14 cellular contexts compared by ENCODE assay signal in the genomic region with DNA sequence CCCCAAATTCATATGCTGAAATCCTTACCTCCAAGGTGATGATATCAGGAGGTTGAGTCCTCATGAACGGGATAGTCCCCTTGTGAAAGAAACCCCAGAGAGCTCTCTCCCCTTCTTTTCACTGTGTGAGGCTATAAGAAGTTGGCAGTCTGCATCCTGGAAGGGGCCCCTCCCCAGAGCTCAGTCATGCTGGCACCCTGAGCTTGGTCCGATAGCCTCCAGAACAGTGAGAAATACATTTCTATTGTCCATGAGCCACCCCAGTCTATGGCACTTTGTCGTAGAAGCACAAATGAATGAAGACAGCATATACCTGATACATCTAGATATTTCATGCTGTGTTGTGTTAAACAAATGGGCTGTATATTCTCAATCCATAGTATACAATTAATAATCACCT.
DNase-seq lines count a peak whose midpoint lies in the region; FAIRE-seq and TF ChIP-seq lines count a peak whose summit lies in the region.
"Had no signal": no experiment of that assay in that cellular context is flagged by ENCODE, and none has a peak within 500 bp of the region (broad histone marks: within the 10 kb centered on the region; RNA-seq: fewer than 3 reads in every experiment).

No MANE protein-coding gene starts in this region.

- TF ChIP-seq CTCF in CD14-positive monocyte (IDR thresholded peaks at IDR 0.05) (no peak), OCI-LY7 (conservative IDR thresholded peaks at IDR 0.05; ENCODE audit: low read length) (no peak), BE2C (IDR thresholded peaks at IDR 0.05; ENCODE audit: low read depth, low read length) (no peak)

- H3K36me3 Mint-ChIP-seq in CD14-positive monocyte = peaks cover under 1 to 5% of the 10 kb centered on the region in 2 donors
- H3K36me3 Mint-ChIP-seq in activated T-helper 2 cell treated with anti-CD3 and anti-CD28 coated beads, Interferon-gamma antibody, Interleukin-2, Interleukin-4, amounts not matched to agents 10 μg/mL and 5 μg/mL and 100 μg/mL, durations not matched to agents 14 hours and 24 hours and 36 hours (ENCODE audit: low read depth) = no peaks in the 10 kb centered on the region

- no peak overlapping the region for H3K4me3 Mint-ChIP-seq in CD14-positive monocyte
- no peak overlapping the region for H3K4me3 Mint-ChIP-seq in activated T-helper 2 cell treated with anti-CD3 and anti-CD28 coated beads, Interferon-gamma antibody, Interleukin-2, Interleukin-4, amounts not matched to agents 10 μg/mL and 5 μg/mL and 100 μg/mL, durations not matched to agents 14 hours and 24 hours and 36 hours (ENCODE audit: low read depth)
- H3K4me3 Mint-ChIP-seq: CD4-positive, alpha-beta T cell had no signal

- peak overlapping the region; percentile 70 for H3K27ac ChIP-seq in OCI-LY7 (ENCODE audit: low read depth, low read length, poor library complexity, severe bottlenecking)
- no peak overlapping the region for H3K27ac ChIP-seq in trophoblast cell (ENCODE audit: low read depth, low read length)

- H4K12ac ChIP-seq in trophoblast cell (ENCODE audit: low read depth, low read length) = no peak overlapping the region

- no peak overlapping the region for H3K4me3 ChIP-seq in OCI-LY7 (ENCODE audit: low read depth, low read length, poor library complexity, severe bottlenecking)
- no peak overlapping the region for H3K4me3 ChIP-seq in trophoblast cell (ENCODE audit: low read depth, low read length)
- no peak overlapping the region for H3K4me3 ChIP-seq in BE2C (ENCODE audit: low read depth, low read length)
- H3K4me3 ChIP-seq: A549, GM12878, K562 had no signal

- peak; percentile 90 for FAIRE-seq in GM12892 (lab: Jason Lieb, UNC)
- FAIRE-seq: A549, GM12878, H54, K562 had no signal

- POLR2A ChIA-PET in OCI-LY7 (lab: Charles Lee) = interaction anchor here (1.8 to 4.3 kb wide), 8 partner anchors 10 to 101 kb away, joined by 8 to 58 read pairs (median 24); a partner anchor contains a TSS

- no peak overlapping the region for H2AK5ac ChIP-seq in trophoblast cell (ENCODE audit: low read length)

- no peak overlapping the region for H2AFZ ChIP-seq in OCI-LY7 (ENCODE audit: low read length)
- no peak overlapping the region for H2AFZ ChIP-seq in trophoblast cell (ENCODE audit: insufficient read depth, low read length, poor library complexity)

- H3K4me2 ChIP-seq in OCI-LY7 (ENCODE audit: low read length) = no peak overlapping the region
- H3K4me2 ChIP-seq in trophoblast cell (ENCODE audit: low read length) = no peak overlapping the region
- H3K4me2 ChIP-seq: A549 had no signal

- no CpG with 5 or more reads among the region's 3 CpGs for WGBS in trophoblast cell (ENCODE audit: extremely low coverage, insufficient coverage, insufficient read length)

- H3K9me3 ChIP-seq in OCI-LY7 (ENCODE audit: low read length) (no peaks in the 10 kb centered on the region), trophoblast cell (ENCODE audit: insufficient read depth, low read depth, low read length) (no peaks in the 10 kb centered on the region), BE2C (no peaks in the 10 kb centered on the region)
- H3K9me3 ChIP-seq: A549 had no signal

- H3K18ac ChIP-seq in trophoblast cell (ENCODE audit: low read length) = no peak overlapping the region

- H3K4ac ChIP-seq in trophoblast cell (ENCODE audit: low read depth, low read length) = no peak overlapping the region

- H3K4me1 ChIP-seq in OCI-LY7 (ENCODE audit: insufficient read depth, low read length, poor library complexity, severe bottlenecking) = peaks cover 48% of the 10 kb centered on the region
- H3K4me1 ChIP-seq in trophoblast cell (ENCODE audit: control insufficient read depth in 1 of 2, insufficient read depth in 2 of 2, low read length in 2 of 2) = peaks cover 3 to 4% of the 10 kb centered on the region in 2 experiments
- H3K4me1 ChIP-seq in BE2C = no peaks in the 10 kb centered on the region

- no peaks in the 10 kb centered on the region for H3K79me1 ChIP-seq in trophoblast cell (ENCODE audit: low read length)

- H3K9ac ChIP-seq in trophoblast cell (ENCODE audit: low read length) = no peak overlapping the region

- no peak overlapping the region for H4K91ac ChIP-seq in trophoblast cell (ENCODE audit: low read depth, low read length)

- no peaks in the 10 kb centered on the region for H3K36me3 ChIP-seq in OCI-LY7 (ENCODE audit: insufficient read depth, low read length)
- no peaks in the 10 kb centered on the region for H3K36me3 ChIP-seq in trophoblast cell (ENCODE audit: control insufficient read depth in 1 of 2, insufficient read depth in 2 of 2, low read length in 2 of 2)
- H3K36me3 ChIP-seq in BE2C = no peaks in the 10 kb centered on the region

- no TSS peak for BruUV-seq in OCI-LY7 (replicated peaks; lab: Mats Ljungman, UMichigan)

- H2BK12ac ChIP-seq in trophoblast cell (ENCODE audit: low read length) = no peak overlapping the region

- intact Hi-C loops in CD14-positive monocyte (cut with micrococcal nuclease) (loop anchor here (2.0 to 10.0 kb wide), 3 partner anchors 72 to 125 kb away; a partner anchor contains a TSS), OCI-LY7 (cut with micrococcal nuclease; ENCODE audit: unreplicated experiment) (loop anchor here (2.0 to 10.0 kb wide), 4 partner anchors 98 to 508 kb away; a partner anchor contains a TSS)
- intact Hi-C loops in activated T-helper 2 cell treated with anti-CD3 and anti-CD28 coated beads, Interferon-gamma antibody, Interleukin-2, Interleukin-4, amounts not matched to agents 10 μg/mL and 5 μg/mL and 100 μg/mL, durations not matched to agents 14 hours and 24 hours and 36 hours (cut with micrococcal nuclease) = no loop called here

- no peaks in the 10 kb centered on the region for H4K20me1 ChIP-seq in OCI-LY7 (ENCODE audit: insufficient read depth, low read length)

- peaks cover 35% of the 10 kb centered on the region for H3K4me1 Mint-ChIP-seq in CD14-positive monocyte
- peaks cover 30% of the 10 kb centered on the region for H3K4me1 Mint-ChIP-seq in activated T-helper 2 cell treated with anti-CD3 and anti-CD28 coated beads, Interferon-gamma antibody, Interleukin-2, Interleukin-4, amounts not matched to agents 10 μg/mL and 5 μg/mL and 100 μg/mL, durations not matched to agents 14 hours and 24 hours and 36 hours (ENCODE audit: low read depth)

- no peak overlapping the region for H2BK120ac ChIP-seq in trophoblast cell (ENCODE audit: insufficient read depth, low read length, poor library complexity)

- H3K27me3 Mint-ChIP-seq in CD14-positive monocyte (ENCODE audit: low read depth in 3 of 3) = peaks cover 0 to 3% (median 3%) of the 10 kb centered on the region in 3 donors
- H3K27me3 Mint-ChIP-seq in activated T-helper 2 cell treated with anti-CD3 and anti-CD28 coated beads, Interferon-gamma antibody, Interleukin-2, Interleukin-4, amounts not matched to agents 10 μg/mL and 5 μg/mL and 100 μg/mL, durations not matched to agents 14 hours and 24 hours and 36 hours (ENCODE audit: low read depth) = peaks cover 5% of the 10 kb centered on the region
- H3K27me3 Mint-ChIP-seq: CD4-positive, alpha-beta T cell had no signal

- H2BK5ac ChIP-seq in trophoblast cell (ENCODE audit: low read depth, low read length, poor library complexity) = no peak overlapping the region

- no peak overlapping the region for H4K8ac ChIP-seq in trophoblast cell (ENCODE audit: low read depth, low read length)

- H3K27ac Mint-ChIP-seq in CD14-positive monocyte = peak overlapping the region in 4 of 7 donors; percentile 10 to 85 (median 34)
- no peak overlapping the region for H3K27ac Mint-ChIP-seq in activated T-helper 2 cell treated with anti-CD3 and anti-CD28 coated beads, Interferon-gamma antibody, Interleukin-2, Interleukin-4, amounts not matched to agents 10 μg/mL and 5 μg/mL and 100 μg/mL, durations not matched to agents 14 hours and 24 hours and 36 hours

- H3K27me3 ChIP-seq in trophoblast cell (ENCODE audit: insufficient read depth, low read length) (no peaks in the 10 kb centered on the region), BE2C (no peaks in the 10 kb centered on the region; the same call in 1 of the 2 replicates)

- no peak overlapping the region for H3K23ac ChIP-seq in trophoblast cell (ENCODE audit: low read length)

- DNase-seq in CD14-positive monocyte (ENCODE audit: low spot score) = no peak
- DNase-seq in GM12892 (ENCODE audit: insufficient read length) = no peak
- DNase-seq in OCI-LY7 (ENCODE audit: low spot score) = no peak
- peak; percentile 52 to 67 for DNase-seq in trophoblast cell
- no peak for DNase-seq in NCI-H446 treated with DMSO at 0.1 percent for 48 hours (lab: John Stamatoyannopoulos, UW)
- no peak for DNase-seq in activated T-helper 2 cell treated with anti-CD3 and anti-CD28 coated beads, Interferon-gamma antibody, Interleukin-2, Interleukin-4, amounts not matched to agents 10 μg/mL and 5 μg/mL and 100 μg/mL, durations not matched to agents 14 hours and 24 hours and 36 hours (ENCODE audit: low spot score)
- DNase-seq in BE2C = no peak
- DNase-seq: Calu3; CD4-positive, alpha-beta T cell; DMS 273 treated with DMSO at 0.1 percent for 48 hours had no signal

- H3K79me2 ChIP-seq in OCI-LY7 (ENCODE audit: insufficient read depth, low read depth, low read length) = peaks cover 12% of the 10 kb centered on the region; the same call in 1 of the 2 replicates
- no peaks in the 10 kb centered on the region for H3K79me2 ChIP-seq in trophoblast cell (ENCODE audit: control insufficient read depth, insufficient read depth, low read length, poor library complexity)

- no peaks in the 10 kb centered on the region for H3K9me2 ChIP-seq in OCI-LY7 (ENCODE audit: insufficient read depth, low read length)

- H3K9me3 Mint-ChIP-seq in CD14-positive monocyte = no peaks in the 10 kb centered on the region
- no peaks in the 10 kb centered on the region for H3K9me3 Mint-ChIP-seq in activated T-helper 2 cell treated with anti-CD3 and anti-CD28 coated beads, Interferon-gamma antibody, Interleukin-2, Interleukin-4, amounts not matched to agents 10 μg/mL and 5 μg/mL and 100 μg/mL, durations not matched to agents 14 hours and 24 hours and 36 hours
- H3K9me3 Mint-ChIP-seq: CD4-positive, alpha-beta T cell had no signal

- H3K14ac ChIP-seq in trophoblast cell (ENCODE audit: low read length) = no peak overlapping the region

- no peak for TF ChIP-seq POLR2A in GM12892 (IDR thresholded peaks at IDR 0.05; ENCODE audit: low read depth, low read length)

- CTCF ChIA-PET in OCI-LY7 (lab: Charles Lee; ENCODE audit: unreplicated experiment) = interaction anchor here (0.5 to 3.4 kb wide), 16 partner anchors 10 to 1065 kb away, joined by 3 to 32 read pairs (median 7); a partner anchor contains a TSS

Comparison
In these comparisons a context has a peak if more than half of its experiments do, and no peak if none do; other contexts are left out.
1. DNase-seq: peak in trophoblast cell (2 of 2); none in CD14-positive monocyte (single experiment), GM12892 (single experiment), OCI-LY7 (single experiment), NCI-H446 treated with DMSO at 0.1 percent for 48 hours (single experiment), activated T-helper 2 cell treated with anti-CD3 and anti-CD28 coated beads, Interferon-gamma antibody, Interleukin-2, Interleukin-4, amounts not matched to agents 10 μg/mL and 5 μg/mL and 100 μg/mL, durations not matched to agents 14 hours and 24 hours and 36 hours (single experiment) and BE2C (single experiment).